Comparison of ENCODE assay signal across 10 cellular contexts in genomic region chr5:1783214-1783551, GRCh38. TPM values are rescaled to one million over a fixed set of nuclear protein-coding genes. Genes with fewer than 3 reads are reported as not detected.
DNase-seq lines count a peak whose midpoint lies in the region; ATAC-seq lines count a peak whose summit lies in the region.
"Had no signal": no experiment of that assay in that cellular context is flagged by ENCODE, and none has a peak within 500 bp of the region (broad histone marks: within the 10 kb centered on the region; RNA-seq: fewer than 3 reads in every experiment).

No MANE protein-coding gene starts in this region.

- no peak overlapping the region for H4K5ac ChIP-seq in mesendoderm (ENCODE audit: low read length)

- H3K27me3 ChIP-seq in mesendoderm (ENCODE audit: insufficient read depth, low read length, poor library complexity), result no peaks in the 10 kb centered on the region
- H3K27me3 ChIP-seq: right lobe of liver had no signal

- H2BK15ac ChIP-seq in mesendoderm (replicated peaks; ENCODE audit: low read depth), result no peak overlapping the region

- no peak overlapping the region for H3K4ac ChIP-seq in mesendoderm (ENCODE audit: low read depth, low read length)

- no peak overlapping the region for H3K27ac ChIP-seq in mesendoderm (ENCODE audit: low read depth, low read length)
- H3K27ac ChIP-seq: right lobe of liver had no signal

- no peaks in the 10 kb centered on the region for H3K79me2 ChIP-seq in mesendoderm (ENCODE audit: control insufficient read depth, insufficient read depth, low read length)

- H2BK120ac ChIP-seq in mesendoderm (ENCODE audit: low read depth, low read length), result no peak overlapping the region

- H2BK5ac ChIP-seq in mesendoderm (ENCODE audit: low read length), result no peak overlapping the region

- no peak overlapping the region for H3K9ac ChIP-seq in mesendoderm (ENCODE audit: low read length)

- no peaks in the 10 kb centered on the region for H3K36me3 ChIP-seq in mesendoderm (ENCODE audit: control insufficient read depth, insufficient read depth, low read length)
- H3K36me3 ChIP-seq: right lobe of liver had no signal

- ATAC-seq in GM18498 (IDR thresholded peaks at IDR 0.05; ENCODE audit: unreplicated experiment) (peak; percentile 82), GM21381 (IDR thresholded peaks at IDR 0.05; ENCODE audit: unreplicated experiment) (peak; percentile 83), HG03280 (IDR thresholded peaks at IDR 0.05; ENCODE audit: unreplicated experiment) (peak; percentile 57)
- ATAC-seq: Panc1, right lobe of liver had no signal

- WGBS in mesendoderm (ENCODE audit: extremely low coverage, insufficient coverage, low lambda C conversion rate), result no CpG with 5 or more reads among the region's 11 CpGs

- H2AK5ac ChIP-seq in mesendoderm (ENCODE audit: low read length), result no peak overlapping the region

- H3K18ac ChIP-seq in mesendoderm (ENCODE audit: low read length), result no peak overlapping the region

- no peak overlapping the region for H3K4me2 ChIP-seq in mesendoderm (ENCODE audit: low read length)

- H4K8ac ChIP-seq in mesendoderm (ENCODE audit: low read depth, low read length), result no peak overlapping the region

- H3K4me1 ChIP-seq in mesendoderm (ENCODE audit: control insufficient read depth, low read depth, low read length), result no peaks in the 10 kb centered on the region
- H3K4me1 ChIP-seq: right lobe of liver had no signal

- no peak overlapping the region for H3K4me3 ChIP-seq in mesendoderm (ENCODE audit: low read length)
- H3K4me3 ChIP-seq: right lobe of liver had no signal

- no peak overlapping the region for H3K23ac ChIP-seq in mesendoderm (ENCODE audit: low read length)

- H3K79me1 ChIP-seq in mesendoderm (ENCODE audit: low read length), result no peaks in the 10 kb centered on the region

- DNase-seq in glomerular visceral epithelial cell (ENCODE audit: extremely low spot score) (peak; percentile 38), putamen (ENCODE audit: low spot score) (no peak), mesendoderm (no peak), superior temporal gyrus (ENCODE audit: extremely low spot score) (no peak), epidermal melanocyte (ENCODE audit: insufficient read length, low spot score) (no peak)

- no peak overlapping the region for H3K56ac ChIP-seq in mesendoderm (ENCODE audit: low read length)

RNA-seq across cellular contexts. Expression of gene MRPL36, which starts 16.5 kb away (rescaled TPM):
- 90.2 TPM for polyA plus RNA-seq in mesendoderm (2013, experiment 1 of 2)
- polyA plus RNA-seq in mesendoderm (2013, experiment 2 of 2), result 88.1 TPM

RNA-seq across cellular contexts. Expression of gene NDUFS6, which starts 18.0 kb away (rescaled TPM):
- 176 TPM for polyA plus RNA-seq in mesendoderm (2013, experiment 1 of 2)
- 172 TPM for polyA plus RNA-seq in mesendoderm (2013, experiment 2 of 2)
